In the genomic region with DNA sequence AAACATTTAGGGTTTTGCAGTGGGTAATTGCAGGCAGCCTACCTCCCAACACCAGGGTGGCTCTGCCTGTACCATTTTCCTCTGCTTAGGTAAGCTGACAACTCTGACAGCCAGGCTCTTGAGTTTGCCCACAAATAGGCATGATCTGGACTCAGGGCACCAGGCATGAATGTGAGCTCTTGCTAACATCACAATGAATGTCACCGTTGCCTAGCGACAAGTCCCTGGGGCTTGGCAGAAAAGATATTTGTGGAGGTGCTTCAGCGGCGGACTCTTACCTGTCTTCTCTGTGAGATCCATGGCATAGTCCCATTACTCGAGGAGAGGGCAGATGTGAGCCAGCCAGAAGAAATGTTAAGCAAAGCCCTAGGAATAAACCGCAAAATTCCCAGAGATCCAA, we compare ENCODE assay signal across 7 cellular contexts.
"Had no signal": no experiment of that assay in that cellular context is flagged by ENCODE, and none has a peak within 500 bp of the region (broad histone marks: within the 10 kb centered on the region; RNA-seq: fewer than 3 reads in every experiment).

No MANE protein-coding gene starts in this region.

- DNase-seq: GM23248, GOT3, H7, HFFc6, KBM-7 had no signal

- H3K36me3 ChIP-seq: HAP-1 had no signal

- H3K27ac ChIP-seq: GM23248, HL-60 had no signal

- H3K9me3 ChIP-seq: HAP-1 had no signal

- H3K4me1 ChIP-seq: HAP-1 had no signal

- H3K4me3 ChIP-seq: GM23248, HAP-1 had no signal
